ENCODE assay signal across 9 cellular contexts in genomic region chr4:80540785-80541469, GRCh38.
A peak's percentile ranks its signal among the peaks of the same experiment; 100 is the strongest.
DNase-seq lines count a peak whose midpoint lies in the region; ATAC-seq and TF ChIP-seq lines count a peak whose summit lies in the region.
"Had no signal": no experiment of that assay in that cellular context is flagged by ENCODE, and none has a peak within 500 bp of the region (broad histone marks: within the 10 kb centered on the region; RNA-seq: fewer than 3 reads in every experiment).

No MANE protein-coding gene starts in this region.

- ATAC-seq in GM19455 (IDR thresholded peaks at IDR 0.05; ENCODE audit: unreplicated experiment) (peak; percentile 88), HG03066 (IDR thresholded peaks at IDR 0.05; ENCODE audit: low read depth, unreplicated experiment) (peak; percentile 83)

- WGBS in spleen, 5 donors = 52 to 68% (median 65%) methylated on average over 5 of the region's 5 CpGs
- 55% methylated on average over 5 of the region's 5 CpGs for WGBS in esophagus muscularis mucosa

- TF ChIP-seq EP300 in esophagus muscularis mucosa (IDR thresholded peaks at IDR 0.05) = no peak

- peaks cover 0 to 6% (median 0%) of the 10 kb centered on the region in 7 donors for H3K27me3 ChIP-seq in spleen (replicated peaks in 1 of 7)
- no peaks in the 10 kb centered on the region for H3K27me3 ChIP-seq in esophagus muscularis mucosa

- DNase-seq in GM10266 (ENCODE audit: extremely low spot score) = peak; percentile 14
- DNase-seq in astrocyte of the spinal cord (ENCODE audit: low read depth, low spot score) = peak; percentile 12
- DNase-seq in spleen = no peak
- DNase-seq in NCI-H1436 (lab: John Stamatoyannopoulos, UW) = no peak
- DNase-seq in esophagus muscularis mucosa (ENCODE audit: extremely low spot score) = no peak
- no peak for DNase-seq in NCI-H69 (lab: John Stamatoyannopoulos, UW)
- DNase-seq: NCI-H1105 treated with DMSO at 0.1 percent for 48 hours had no signal

- no peaks in the 10 kb centered on the region for H3K9me3 ChIP-seq in spleen
- H3K9me3 ChIP-seq in esophagus muscularis mucosa = no peaks in the 10 kb centered on the region

- no peak overlapping the region for H3K4me3 ChIP-seq in astrocyte of the spinal cord (ENCODE audit: low read depth, low read length)
- no peak overlapping the region for H3K4me3 ChIP-seq in spleen
- no peak overlapping the region for H3K4me3 ChIP-seq in esophagus muscularis mucosa

- in situ Hi-C loops in astrocyte of the spinal cord (cut with HindIII; ENCODE audit: low sequenced_read_pairs) = no loop called here

- no peak for TF ChIP-seq POLR2A in spleen (IDR thresholded peaks at IDR 0.05)
- no peak for TF ChIP-seq POLR2A in esophagus muscularis mucosa (IDR thresholded peaks at IDR 0.05; ENCODE audit: low read depth)

- no peaks in the 10 kb centered on the region for H3K4me1 ChIP-seq in spleen
- H3K4me1 ChIP-seq in esophagus muscularis mucosa = no peaks in the 10 kb centered on the region

- H3K27ac ChIP-seq in spleen (no peak overlapping the region), esophagus muscularis mucosa (replicated peaks in 1 of 4) (no peak overlapping the region)

- no peaks in the 10 kb centered on the region for H3K36me3 ChIP-seq in spleen
- no peaks in the 10 kb centered on the region for H3K36me3 ChIP-seq in esophagus muscularis mucosa

- no peak for TF ChIP-seq CTCF in GM10266 (IDR thresholded peaks at IDR 0.05; ENCODE audit: control insufficient read depth, insufficient read depth, low read depth, missing control alignments)
- TF ChIP-seq CTCF in astrocyte of the spinal cord (IDR thresholded peaks at IDR 0.05; ENCODE audit: low read depth, low read length) = no peak
- no peak for TF ChIP-seq CTCF in spleen (IDR thresholded peaks at IDR 0.05 in 8 of 11, conservative IDR thresholded peaks at IDR 0.05 in 3 of 11)
- no peak for TF ChIP-seq CTCF in esophagus muscularis mucosa (IDR thresholded peaks at IDR 0.05)

- intact Hi-C loops in spleen (cut with DNase I; ENCODE audit: low total_unique reads) (no loop called here), esophagus muscularis mucosa (cut with DNase I) (no loop called here)

Comparison
In these comparisons a context has a peak if more than half of its experiments do, and no peak if none do; other contexts are left out.
1. DNase-seq: peak in GM10266 (single experiment) and astrocyte of the spinal cord (single experiment); none in spleen (single experiment), NCI-H1436 (single experiment), esophagus muscularis mucosa (single experiment) and NCI-H69 (single experiment).